ENCODE assay signal across 8 cellular contexts in the genomic region with DNA sequence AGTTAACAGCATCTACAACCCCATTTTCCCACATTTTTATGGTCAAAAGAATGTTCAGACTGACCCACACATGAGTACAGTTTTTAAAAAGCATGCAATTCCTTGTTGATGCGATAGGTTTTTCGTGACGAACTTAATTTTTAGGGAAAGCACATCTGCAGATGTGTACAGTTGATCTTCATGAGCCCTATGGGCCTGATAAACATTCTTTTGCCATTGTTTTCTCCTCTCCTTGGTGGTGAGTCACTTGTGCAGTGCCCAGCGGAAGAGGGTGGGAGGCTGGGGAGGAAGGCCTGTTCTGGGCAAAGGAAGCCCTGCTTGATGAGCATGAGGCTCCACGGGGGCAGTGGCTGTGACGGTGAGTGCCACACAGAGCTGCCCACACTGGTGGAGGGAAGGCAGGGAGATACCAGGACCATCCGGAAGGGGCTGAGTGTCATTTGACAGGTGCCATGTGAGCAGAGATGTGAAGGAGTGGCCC. TPM values are rescaled to one million over a fixed set of nuclear protein-coding genes. Genes with fewer than 3 reads are reported as not detected.
DNase-seq lines count a peak whose midpoint lies in the region; ATAC-seq lines count a peak whose summit lies in the region.

No MANE protein-coding gene starts in this region.

- peak overlapping the region; percentile 25 for H3K4me3 Mint-ChIP-seq in activated CD8-positive, alpha-beta memory T cell treated with anti-CD3 and anti-CD28 coated beads, Interleukin-2, amount 10 ng/mL, durations not matched to agents 7 days and 5 days
- H3K4me3 Mint-ChIP-seq in activated T-cell treated with anti-CD3 and anti-CD28 coated beads, Interleukin-2, amount 50 U/mL, for 24 hours = peak overlapping the region; percentile 63

- H3K27me3 Mint-ChIP-seq in activated CD8-positive, alpha-beta memory T cell treated with anti-CD3 and anti-CD28 coated beads, Interleukin-2, amount 10 ng/mL, durations not matched to agents 7 days and 5 days = no peaks in the 10 kb centered on the region
- no peaks in the 10 kb centered on the region for H3K27me3 Mint-ChIP-seq in activated T-cell treated with anti-CD3 and anti-CD28 coated beads, Interleukin-2, amount 50 U/mL, for 24 hours

- DNase-seq in activated CD8-positive, alpha-beta memory T cell treated with anti-CD3 and anti-CD28 coated beads, Interleukin-2, amount 10 ng/mL, durations not matched to agents 7 days and 5 days = no peak
- DNase-seq in activated CD8-positive, alpha-beta memory T cell treated with anti-CD3 and anti-CD28 coated beads, Interleukin-2, amount 50 U/mL, for 4 hours = no peak
- no peak for DNase-seq in activated T-cell treated with anti-CD3 and anti-CD28 coated beads, Interleukin-2, amount 50 U/mL, for 24 hours
- peak; percentile 69 for DNase-seq in glomerular endothelial cell (ENCODE audit: extremely low read depth, low read depth, low spot score)
- peak; percentile 35 for DNase-seq in stimulated activated naive CD8-positive, alpha-beta T cell treated with anti-CD3 and anti-CD28 coated beads, Interleukin-15, Interleukin-2, amounts not matched to agents 100 U/mL and 50 U/mL, for 24 hours

- no peak for ATAC-seq in activated CD8-positive, alpha-beta memory T cell treated with anti-CD3 and anti-CD28 coated beads, Interleukin-2, amount 10 ng/mL, durations not matched to agents 7 days and 5 days
- peak; percentile 56 for ATAC-seq in stimulated activated naive CD8-positive, alpha-beta T cell treated with anti-CD3 and anti-CD28 coated beads, Interleukin-15, Interleukin-2, amounts not matched to agents 100 U/mL and 50 U/mL, for 24 hours
- no peak for ATAC-seq in HG03457 (IDR thresholded peaks at IDR 0.05; ENCODE audit: unreplicated experiment)
- no peak for ATAC-seq in GM19452 (IDR thresholded peaks at IDR 0.05; ENCODE audit: unreplicated experiment)
- ATAC-seq in HG03135 (IDR thresholded peaks at IDR 0.05; ENCODE audit: unreplicated experiment) = no peak

- H3K4me1 Mint-ChIP-seq in activated CD8-positive, alpha-beta memory T cell treated with anti-CD3 and anti-CD28 coated beads, Interleukin-2, amount 10 ng/mL, durations not matched to agents 7 days and 5 days = peaks cover 76% of the 10 kb centered on the region
- peaks cover 86% of the 10 kb centered on the region for H3K4me1 Mint-ChIP-seq in activated T-cell treated with anti-CD3 and anti-CD28 coated beads, Interleukin-2, amount 50 U/mL, for 24 hours (ENCODE audit: low read depth)

- peaks cover 5% of the 10 kb centered on the region for H3K9me3 Mint-ChIP-seq in activated CD8-positive, alpha-beta memory T cell treated with anti-CD3 and anti-CD28 coated beads, Interleukin-2, amount 10 ng/mL, durations not matched to agents 7 days and 5 days (ENCODE audit: low read depth)
- no peaks in the 10 kb centered on the region for H3K9me3 Mint-ChIP-seq in activated T-cell treated with anti-CD3 and anti-CD28 coated beads, Interleukin-2, amount 50 U/mL, for 24 hours

- peak overlapping the region; percentile 83 for H3K27ac Mint-ChIP-seq in activated CD8-positive, alpha-beta memory T cell treated with anti-CD3 and anti-CD28 coated beads, Interleukin-2, amount 10 ng/mL, durations not matched to agents 7 days and 5 days
- H3K27ac Mint-ChIP-seq in activated T-cell treated with anti-CD3 and anti-CD28 coated beads, Interleukin-2, amount 50 U/mL, for 24 hours = peak overlapping the region; percentile 89

- CTCF ChIA-PET in activated CD8-positive, alpha-beta memory T cell treated with anti-CD3 and anti-CD28 coated beads, Interleukin-2, amount 10 ng/mL, durations not matched to agents 7 days and 5 days (lab: Charles Lee) = interaction anchor here (1.2 to 1.9 kb wide), 4 partner anchors 13 to 323 kb away, joined by 3 to 7 read pairs (median 4); no protein-coding TSS in a partner anchor

- peaks cover 74% of the 10 kb centered on the region for H3K36me3 Mint-ChIP-seq in activated CD8-positive, alpha-beta memory T cell treated with anti-CD3 and anti-CD28 coated beads, Interleukin-2, amount 10 ng/mL, durations not matched to agents 7 days and 5 days
- peaks cover 95% of the 10 kb centered on the region for H3K36me3 Mint-ChIP-seq in activated T-cell treated with anti-CD3 and anti-CD28 coated beads, Interleukin-2, amount 50 U/mL, for 24 hours (ENCODE audit: low read depth)

RNA-seq across cellular contexts. Expression of gene ARF1, which starts 5.3 kb away (rescaled TPM):
- 100 to 1,000 TPM; 313 to 344 TPM for total RNA-seq in activated CD8-positive, alpha-beta memory T cell treated with anti-CD3 and anti-CD28 coated beads, Interleukin-2, amount 10 ng/mL, durations not matched to agents 7 days and 5 days
- 424 and 563 TPM in 2 replicates for total RNA-seq in glomerular endothelial cell

RNA-seq across cellular contexts. Expression of gene C1orf35, which starts 15.3 kb away (rescaled TPM):
- 10 to 100 TPM; 24.1 to 27.0 TPM for total RNA-seq in activated CD8-positive, alpha-beta memory T cell treated with anti-CD3 and anti-CD28 coated beads, Interleukin-2, amount 10 ng/mL, durations not matched to agents 7 days and 5 days
- 18.2 and 21.3 TPM in 2 replicates for total RNA-seq in glomerular endothelial cell

RNA-seq across cellular contexts. Expression of gene MRPL55, which starts 21.3 kb away (rescaled TPM):
- total RNA-seq in activated CD8-positive, alpha-beta memory T cell treated with anti-CD3 and anti-CD28 coated beads, Interleukin-2, amount 10 ng/mL, durations not matched to agents 7 days and 5 days = 10 to 100 TPM; 51.9 to 56.4 TPM
- 62.3 and 90.3 TPM in 2 replicates for total RNA-seq in glomerular endothelial cell

RNA-seq across cellular contexts. Expression of gene GUK1, which starts 52.3 kb away (rescaled TPM):
- total RNA-seq in activated CD8-positive, alpha-beta memory T cell treated with anti-CD3 and anti-CD28 coated beads, Interleukin-2, amount 10 ng/mL, durations not matched to agents 7 days and 5 days = 100 to 1,000 TPM; 262 to 325 TPM
- 312 and 398 TPM in 2 replicates for total RNA-seq in glomerular endothelial cell

Comparison
In these comparisons a context has a peak if more than half of its experiments do, and no peak if none do; other contexts are left out.
1. DNase-seq: peak in glomerular endothelial cell (single experiment) and stimulated activated naive CD8-positive, alpha-beta T cell treated with anti-CD3 and anti-CD28 coated beads, Interleukin-15, Interleukin-2, amounts not matched to agents 100 U/mL and 50 U/mL, for 24 hours (single experiment); none in activated CD8-positive, alpha-beta memory T cell treated with anti-CD3 and anti-CD28 coated beads, Interleukin-2, amount 10 ng/mL, durations not matched to agents 7 days and 5 days (single experiment), activated CD8-positive, alpha-beta memory T cell treated with anti-CD3 and anti-CD28 coated beads, Interleukin-2, amount 50 U/mL, for 4 hours (single experiment) and activated T-cell treated with anti-CD3 and anti-CD28 coated beads, Interleukin-2, amount 50 U/mL, for 24 hours (single experiment).